In genomic region chr7:125467996-125468854, GRCh38 we compare ENCODE assay signal across 1 cellular context.
TF ChIP-seq lines count a peak whose summit lies in the region.

No MANE protein-coding gene starts in this region.

TF ChIP-seq in H1, 55 proteins besides CTCF, POLR2A, EP300 and RAD21:
- no peak for TF ChIP-seq BCL11A (IDR thresholded peaks at IDR 0.05; ENCODE audit: low read depth in 2 of 2, low read length in 2 of 2)
- TF ChIP-seq CTBP2 (IDR thresholded peaks at IDR 0.05; ENCODE audit: borderline replicate concordance, insufficient read depth, insufficient read length, low read length): no peak
- no peak for TF ChIP-seq USF2 (IDR thresholded peaks at IDR 0.05; ENCODE audit: low read length)
- no peak for TF ChIP-seq MAFK (IDR thresholded peaks at IDR 0.05; ENCODE audit: low read depth, low read length)
- no peak for TF ChIP-seq CBX8 (IDR thresholded peaks at IDR 0.05; ENCODE audit: borderline replicate concordance, low read depth, low read length)
- TF ChIP-seq SRF (IDR thresholded peaks at IDR 0.05; ENCODE audit: low read depth, low read length): no peak
- no peak for TF ChIP-seq FOSL1 (IDR thresholded peaks at IDR 0.05; ENCODE audit: insufficient read depth, low read depth, low read length)
- TF ChIP-seq SIX5 (IDR thresholded peaks at IDR 0.05; ENCODE audit: low read depth, low read length): no peak
- no peak for TF ChIP-seq TCF12 (IDR thresholded peaks at IDR 0.05; ENCODE audit: low read depth, low read length)
